8 cellular contexts compared by ENCODE assay signal in genomic region chr22:21982338-21982965, GRCh38. TPM values are rescaled to one million over a fixed set of nuclear protein-coding genes. Genes with fewer than 3 reads are reported as not detected.
DNase-seq lines count a peak whose midpoint lies in the region; ATAC-seq and TF ChIP-seq lines count a peak whose summit lies in the region.

TSS of gene TOP3B (minus strand) at chr22:21982787. CDS start at chr22:21975709, 7,078 bp downstream.

- peak within 1 kb of the TSS; percentile 98 for H3K9ac ChIP-seq in SK-N-MC (ENCODE audit: insufficient read length)

- H3K4me3 ChIP-seq in AG09309 (ENCODE audit: control insufficient read depth, low read depth, low read length) = peak within 1 kb of the TSS; percentile 94
- peak within 1 kb of the TSS; percentile 86 for H3K4me3 ChIP-seq in MG63
- H3K4me3 ChIP-seq in SK-N-MC = peak within 1 kb of the TSS; percentile 95

- H3K4me3 Mint-ChIP-seq in activated naive CD4-positive, alpha-beta T cell treated with anti-CD3 and anti-CD28 coated beads for 36 hours = peak within 1 kb of the TSS; percentile 84

- no peak for TF ChIP-seq CTCF in AG09309 (IDR thresholded peaks at IDR 0.05; ENCODE audit: control insufficient read depth, insufficient read depth, low read depth, low read length, missing control alignments)
- TF ChIP-seq CTCF in subcutaneous adipose tissue (IDR thresholded peaks at IDR 0.05; ENCODE audit: low read depth) = no peak

- peak; percentile 17 for DNase-seq in AG09309 (ENCODE audit: low read depth)
- peak; percentile 81 for DNase-seq in MG63
- DNase-seq in SK-N-MC (ENCODE audit: low read depth, low spot score) = peak; percentile 12
- DNase-seq in activated naive CD4-positive, alpha-beta T cell treated with anti-CD3 and anti-CD28 coated beads for 36 hours = peak; percentile 90
- peak; percentile 75 for DNase-seq in germinal center (ENCODE audit: low spot score)
- peak; percentile 13 for DNase-seq in non-pigmented ciliary epithelial cell (ENCODE audit: low read depth)

- no peaks in the 10 kb centered on the region for H3K9me3 Mint-ChIP-seq in activated naive CD4-positive, alpha-beta T cell treated with anti-CD3 and anti-CD28 coated beads for 36 hours

- peaks cover 36% of the 10 kb centered on the region for H3K4me1 Mint-ChIP-seq in activated naive CD4-positive, alpha-beta T cell treated with anti-CD3 and anti-CD28 coated beads for 36 hours (ENCODE audit: low read depth)

- no peaks in the 10 kb centered on the region for H3K27me3 Mint-ChIP-seq in activated naive CD4-positive, alpha-beta T cell treated with anti-CD3 and anti-CD28 coated beads for 36 hours (ENCODE audit: low read depth)

- H3K9me3 ChIP-seq in MG63 (no peaks in the 10 kb centered on the region), SK-N-MC (ENCODE audit: low read depth, low read length) (no peaks in the 10 kb centered on the region)

- H3K36me3 ChIP-seq in MG63 (no peaks in the 10 kb centered on the region; the same call in none of the 2 replicates), SK-N-MC (ENCODE audit: insufficient read depth, low read length) (no peaks in the 10 kb centered on the region)

- no peaks in the 10 kb centered on the region for H3K36me3 Mint-ChIP-seq in activated naive CD4-positive, alpha-beta T cell treated with anti-CD3 and anti-CD28 coated beads for 36 hours (ENCODE audit: low read depth)

- intact Hi-C loops in activated naive CD4-positive, alpha-beta T cell treated with anti-CD3 and anti-CD28 coated beads for 36 hours (cut with micrococcal nuclease) = no loop called here

- no peaks in the 10 kb centered on the region for H3K27me3 ChIP-seq in MG63

- peak within 1 kb of the TSS; percentile 81 for H3K27ac Mint-ChIP-seq in activated naive CD4-positive, alpha-beta T cell treated with anti-CD3 and anti-CD28 coated beads for 36 hours

- 0 out of 2 replicates have a peak within 1 kb of the TSS, but pooled peaks have one; percentile 29 for H3K27ac ChIP-seq in SK-N-MC

- peak; percentile 66 for ATAC-seq in GM19438 (IDR thresholded peaks at IDR 0.05; ENCODE audit: low read depth, unreplicated experiment)

- CTCF ChIA-PET in activated naive CD4-positive, alpha-beta T cell treated with anti-CD3 and anti-CD28 coated beads for 36 hours (lab: Charles Lee) = interaction anchor here (1.1 to 3.6 kb wide), 2 partner anchors 11 to 291 kb away, joined by 3 to 32 read pairs; no protein-coding TSS in a partner anchor

RNA-seq across cellular contexts. Expression of gene TOP3B, which starts in this region (rescaled TPM):
- total RNA-seq in MG63 (2014; rRNA removed; shearing (Covaris generic); ENCODE audit: low replicate concordance) = 26.6 and 35.8 TPM in 2 replicates
- total RNA-seq in activated naive CD4-positive, alpha-beta T cell treated with anti-CD3 and anti-CD28 coated beads for 36 hours = 10 to 100 TPM; 41.2 to 41.4 TPM
- total RNA-seq in subcutaneous adipose tissue = 10 to 100 TPM; 16.6 to 27.3 (median 22.8) TPM

Comparison
In these comparisons a context has a peak if more than half of its experiments do, and no peak if none do; other contexts are left out.
1. Peak in every context shown above with its lines: DNase-seq, ATAC-seq, H3K4me3 ChIP-seq and H3K27ac ChIP-seq.
2. DNase-seq: peak in every context shown above with its lines; median percentile 90 in activated naive CD4-positive, alpha-beta T cell treated with anti-CD3 and anti-CD28 coated beads for 36 hours; 81 in MG63; 75 in germinal center; 17 in AG09309; 13 in non-pigmented ciliary epithelial cell; 12 in SK-N-MC.